ENCODE assay signal across 1 cellular context in genomic region chr6:29995346-29995777, GRCh38.
A peak's percentile ranks its signal among the peaks of the same experiment; 100 is the strongest.
TF ChIP-seq lines count a peak whose summit lies in the region.

No MANE protein-coding gene starts in this region.

TF ChIP-seq in HEK293, 187 proteins besides CTCF, POLR2A, EP300 and RAD21 (continued from another document):
- no peak for TF ChIP-seq ZNF660 (tag by site-specific recombination; IDR thresholded peaks at IDR 0.05)
- TF ChIP-seq ZNF639 (tag by site-specific recombination; IDR thresholded peaks at IDR 0.05): no peak
- no peak for TF ChIP-seq ZNF335 (tag by site-specific recombination; conservative IDR thresholded peaks at IDR 0.05)
- TF ChIP-seq ZNF548 (tag by site-specific recombination; IDR thresholded peaks at IDR 0.05): no peak
- no peak for TF ChIP-seq TRIM28 (IDR thresholded peaks at IDR 0.05; ENCODE audit: borderline replicate concordance, low read length)
- peak; percentile 34; the same call in 1 of the 2 replicates for TF ChIP-seq ZBTB17 (tag by site-specific recombination; IDR thresholded peaks at IDR 0.05)
- TF ChIP-seq GLIS1 (tag by site-specific recombination; IDR thresholded peaks at IDR 0.05): no peak
- no peak for TF ChIP-seq ZNF514 (tag by site-specific recombination; IDR thresholded peaks at IDR 0.05)
- TF ChIP-seq ZNF423 (tag by site-specific recombination; IDR thresholded peaks at IDR 0.05): no peak
- 0 out of 2 replicates have a peak, but pooled peaks have one; percentile 17 for TF ChIP-seq ZEB2 (tag by site-specific recombination; IDR thresholded peaks at IDR 0.05)
- TF ChIP-seq ZNF692 (tag by site-specific recombination; IDR thresholded peaks at IDR 0.05): peak; percentile 39; the same call in 1 of the 2 replicates
- TF ChIP-seq ZNF600 (tag by site-specific recombination; IDR thresholded peaks at IDR 0.05): peak; percentile 95
- peak; percentile 93 for TF ChIP-seq SCRT2 (tag by site-specific recombination; IDR thresholded peaks at IDR 0.05)
- no peak for TF ChIP-seq ZNF585B (tag by site-specific recombination; IDR thresholded peaks at IDR 0.05)
- TF ChIP-seq ZNF239 (tag by site-specific recombination; IDR thresholded peaks at IDR 0.05): no peak
- TF ChIP-seq ZNF140 (tag by site-specific recombination; IDR thresholded peaks at IDR 0.05): no peak
- no peak for TF ChIP-seq ZNF248 (tag by site-specific recombination; IDR thresholded peaks at IDR 0.05)
- TF ChIP-seq ZNF629 (tag by site-specific recombination; IDR thresholded peaks at IDR 0.05): peak; percentile 86
- no peak for TF ChIP-seq ZBTB1 (tag by site-specific recombination; IDR thresholded peaks at IDR 0.05)
- TF ChIP-seq ZNF449 (tag by site-specific recombination; IDR thresholded peaks at IDR 0.05): peak; percentile 15; the same call in 1 of the 2 replicates
- TF ChIP-seq YY2 (tag by site-specific recombination; IDR thresholded peaks at IDR 0.05): no peak
- peak; percentile 27; the same call in 1 of the 2 replicates for TF ChIP-seq SP2 (tag by site-specific recombination; IDR thresholded peaks at IDR 0.05)
- TF ChIP-seq SCRT1 (tag by site-specific recombination; IDR thresholded peaks at IDR 0.05; ENCODE audit: borderline replicate concordance): peak; percentile 46; the same call in 1 of the 2 replicates
- no peak for TF ChIP-seq ZNF26 (tag by site-specific recombination; IDR thresholded peaks at IDR 0.05)
- TF ChIP-seq ZNF488 (tag by site-specific recombination; IDR thresholded peaks at IDR 0.05): no peak
TF ChIP-seq in HEK293: peak in this region for 11.
